Comparison of ENCODE assay signal across 8 cellular contexts in genomic region chr2:218395826-218396687, GRCh38. TPM values are rescaled to one million over a fixed set of nuclear protein-coding genes. Genes with fewer than 3 reads are reported as not detected.
DNase-seq lines count a peak whose midpoint lies in the region; ATAC-seq and TF ChIP-seq lines count a peak whose summit lies in the region.

No MANE protein-coding gene starts in this region.

- no peaks in the 10 kb centered on the region for H3K9me3 Mint-ChIP-seq in activated T-helper 17 cell treated with anti-CD3 and anti-CD28 coated beads, Interleukin-2, amount 50 U/mL, for 72 hours
- no peaks in the 10 kb centered on the region for H3K9me3 Mint-ChIP-seq in naive thymus-derived CD8-positive, alpha-beta T cell

- peak overlapping the region; percentile 93 for H3K27ac Mint-ChIP-seq in activated T-helper 17 cell treated with anti-CD3 and anti-CD28 coated beads, Interleukin-2, amount 50 U/mL, for 72 hours
- H3K27ac Mint-ChIP-seq in naive thymus-derived CD8-positive, alpha-beta T cell = peak overlapping the region; percentile 96 to 100 (median 98)

- peak; percentile 64 for ATAC-seq in activated T-helper 17 cell treated with anti-CD3 and anti-CD28 coated beads, Interleukin-2, amount 50 U/mL, for 72 hours (replicated peaks)
- ATAC-seq in naive thymus-derived CD8-positive, alpha-beta T cell = peak; percentile 55 to 70

- H3K4me1 Mint-ChIP-seq in activated T-helper 17 cell treated with anti-CD3 and anti-CD28 coated beads, Interleukin-2, amount 50 U/mL, for 72 hours = no peaks in the 10 kb centered on the region
- peaks cover 21 to 54% (median 44%) of the 10 kb centered on the region in 4 donors for H3K4me1 Mint-ChIP-seq in naive thymus-derived CD8-positive, alpha-beta T cell

- POLR2A ChIA-PET in naive thymus-derived CD8-positive, alpha-beta T cell (lab: Charles Lee) = interaction anchor here (0.6 to 4.2 kb wide), 21 partner anchors 10 to 853 kb away, joined by 3 to 69 read pairs (median 5); partner anchors contain the start of genes AAMP, ARPC2, PNKD and TMBIM1

- TF ChIP-seq CTCF in fibroblast of mammary gland (conservative IDR thresholded peaks at IDR 0.05; ENCODE audit: control insufficient read depth, insufficient read depth, low read depth, low read length) = peak; percentile 47

- H3K36me3 Mint-ChIP-seq in activated T-helper 17 cell treated with anti-CD3 and anti-CD28 coated beads, Interleukin-2, amount 50 U/mL, for 72 hours (ENCODE audit: low read depth) = peaks cover 41% of the 10 kb centered on the region
- H3K36me3 Mint-ChIP-seq in naive thymus-derived CD8-positive, alpha-beta T cell = peaks cover 0 to 2% (median 0%) of the 10 kb centered on the region in 3 donors

- H3K4me3 Mint-ChIP-seq in activated T-helper 17 cell treated with anti-CD3 and anti-CD28 coated beads, Interleukin-2, amount 50 U/mL, for 72 hours = peak overlapping the region; percentile 94
- peak overlapping the region; percentile 89 to 98 (median 94) for H3K4me3 Mint-ChIP-seq in naive thymus-derived CD8-positive, alpha-beta T cell

- DNase-seq in EH (ENCODE audit: low read depth) (peak; percentile 96), GOT3 (lab: John Stamatoyannopoulos, UW) (peak; percentile 77), LHCN-M2 (ENCODE audit: low read depth) (peak; percentile 95), RKO (ENCODE audit: low spot score) (peak; percentile 95), fibroblast of mammary gland (ENCODE audit: low read depth) (peak; percentile 95)
- DNase-seq in naive thymus-derived CD8-positive, alpha-beta T cell = peak; percentile 91 to 99 (median 94)
- peak; percentile 92 to 99 (median 94) for DNase-seq in stimulated activated naive CD4-positive, alpha-beta T cell (lab: John Stamatoyannopoulos, UW)

- peak overlapping the region; percentile 79 for H3K4me3 ChIP-seq in fibroblast of mammary gland (ENCODE audit: control insufficient read depth, low read depth, low read length)

- H3K27me3 Mint-ChIP-seq in activated T-helper 17 cell treated with anti-CD3 and anti-CD28 coated beads, Interleukin-2, amount 50 U/mL, for 72 hours = no peaks in the 10 kb centered on the region
- no peaks in the 10 kb centered on the region for H3K27me3 Mint-ChIP-seq in naive thymus-derived CD8-positive, alpha-beta T cell

RNA-seq across cellular contexts. Expression of gene CTDSP1, which starts 3.6 kb away (rescaled TPM):
- 69.7 and 74.1 TPM in 2 replicates for total RNA-seq in LHCN-M2 (2014; rRNA removed)
- polyA plus RNA-seq in LHCN-M2 (2012) = 69.7 TPM
- total RNA-seq in activated T-helper 17 cell treated with anti-CD3 and anti-CD28 coated beads, Interleukin-2, amount 50 U/mL, for 72 hours = 100 to 1,000 TPM; 126 to 197 TPM
- total RNA-seq in naive thymus-derived CD8-positive, alpha-beta T cell = 100 to 1,000 TPM; 143 to 144 TPM
- 10 to 100 TPM; 19.3 to 22.7 (median 19.8) TPM for polyA plus RNA-seq in naive thymus-derived CD8-positive, alpha-beta T cell

RNA-seq across cellular contexts. Expression of gene SLC11A1, which starts 14.0 kb away (rescaled TPM):
- total RNA-seq in LHCN-M2 (2014; rRNA removed) = 0.11 and 0.13 TPM in 2 replicates
- polyA plus RNA-seq in LHCN-M2 (2012) = 0.17 TPM
- under 1 TPM; 0.09 to 0.19 TPM for total RNA-seq in activated T-helper 17 cell treated with anti-CD3 and anti-CD28 coated beads, Interleukin-2, amount 50 U/mL, for 72 hours
- total RNA-seq in naive thymus-derived CD8-positive, alpha-beta T cell = 1 to 10 TPM in 1 of 2 experiments, under 1 TPM in 1; 0.47 to 1.2 TPM
- polyA plus RNA-seq in naive thymus-derived CD8-positive, alpha-beta T cell = under 1 TPM; 0.27 to 0.90 (median 0.73) TPM

RNA-seq across cellular contexts. Expression of gene VIL1, which starts 22.9 kb away (rescaled TPM):
- not detected in 2 replicates for total RNA-seq in LHCN-M2 (2014; rRNA removed)
- 0.13 TPM for polyA plus RNA-seq in LHCN-M2 (2012)
- under 1 TPM in 1 of 2 donors, not detected in 1; 0.34 TPM for total RNA-seq in activated T-helper 17 cell treated with anti-CD3 and anti-CD28 coated beads, Interleukin-2, amount 50 U/mL, for 72 hours
- not detected for total RNA-seq in naive thymus-derived CD8-positive, alpha-beta T cell
- polyA plus RNA-seq in naive thymus-derived CD8-positive, alpha-beta T cell = under 1 TPM in 2 of 3 donors, not detected in 1; 0.03 to 0.05 TPM

RNA-seq across cellular contexts. Expression of gene CATIP, which starts 39.4 kb away (rescaled TPM):
- not detected in 2 replicates for total RNA-seq in LHCN-M2 (2014; rRNA removed)
- polyA plus RNA-seq in LHCN-M2 (2012) = not detected
- not detected for total RNA-seq in activated T-helper 17 cell treated with anti-CD3 and anti-CD28 coated beads, Interleukin-2, amount 50 U/mL, for 72 hours
- total RNA-seq in naive thymus-derived CD8-positive, alpha-beta T cell = not detected
- polyA plus RNA-seq in naive thymus-derived CD8-positive, alpha-beta T cell = not detected

Comparison
In these comparisons a context has a peak if more than half of its experiments do, and no peak if none do; other contexts are left out.
1. Peak in every context shown above with its lines: DNase-seq, ATAC-seq and H3K4me3 ChIP-seq.